Comparison of ENCODE assay signal across 1 cellular context in the genomic region with DNA sequence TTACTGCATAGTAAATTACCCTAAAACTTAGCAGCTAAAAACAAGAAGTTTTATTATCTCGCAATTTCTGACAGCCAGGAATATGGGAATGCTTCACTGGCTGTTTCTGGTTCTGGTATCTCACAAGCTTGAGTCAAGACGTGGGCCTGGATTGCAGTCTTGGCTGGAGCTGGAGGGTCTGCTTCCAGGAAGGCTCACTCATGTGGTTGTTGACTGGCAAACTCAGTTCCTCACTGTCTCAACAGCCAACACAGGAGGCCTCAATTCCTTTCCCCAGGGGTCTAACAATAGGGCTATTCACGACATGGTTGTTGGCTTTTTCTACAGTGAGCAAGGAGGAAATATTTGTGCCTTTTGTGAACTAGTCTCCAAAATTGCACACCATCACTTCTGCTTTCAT.
TF ChIP-seq lines count a peak whose summit lies in the region.

No MANE protein-coding gene starts in this region.

TF ChIP-seq in K562, 482 proteins besides CTCF, POLR2A, EP300 and RAD21 (continued from another document):
- TF ChIP-seq SIX5 (IDR thresholded peaks at IDR 0.05; ENCODE audit: borderline replicate concordance in 1 of 2, insufficient read depth in 1 of 2, low read depth in 1 of 2, low read length in 2 of 2) (0 out of 4 replicates have a peak, but pooled peaks of 1 of the 2 experiments have one; percentile 5), ZKSCAN3 (CRISPR knock-in tag; IDR thresholded peaks at IDR 0.05) (no peak)
- TF ChIP-seq, protein P1, sequence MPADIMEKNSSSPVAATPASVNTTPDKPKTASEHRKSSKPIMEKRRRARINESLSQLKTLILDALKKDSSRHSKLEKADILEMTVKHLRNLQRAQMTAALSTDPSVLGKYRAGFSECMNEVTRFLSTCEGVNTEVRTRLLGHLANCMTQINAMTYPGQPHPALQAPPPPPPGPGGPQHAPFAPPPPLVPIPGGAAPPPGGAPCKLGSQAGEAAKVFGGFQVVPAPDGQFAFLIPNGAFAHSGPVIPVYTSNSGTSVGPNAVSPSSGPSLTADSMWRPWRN (IDR thresholded peaks at IDR 0.05; ENCODE audit: low read depth) = no peak
- TF ChIP-seq, protein P2, sequence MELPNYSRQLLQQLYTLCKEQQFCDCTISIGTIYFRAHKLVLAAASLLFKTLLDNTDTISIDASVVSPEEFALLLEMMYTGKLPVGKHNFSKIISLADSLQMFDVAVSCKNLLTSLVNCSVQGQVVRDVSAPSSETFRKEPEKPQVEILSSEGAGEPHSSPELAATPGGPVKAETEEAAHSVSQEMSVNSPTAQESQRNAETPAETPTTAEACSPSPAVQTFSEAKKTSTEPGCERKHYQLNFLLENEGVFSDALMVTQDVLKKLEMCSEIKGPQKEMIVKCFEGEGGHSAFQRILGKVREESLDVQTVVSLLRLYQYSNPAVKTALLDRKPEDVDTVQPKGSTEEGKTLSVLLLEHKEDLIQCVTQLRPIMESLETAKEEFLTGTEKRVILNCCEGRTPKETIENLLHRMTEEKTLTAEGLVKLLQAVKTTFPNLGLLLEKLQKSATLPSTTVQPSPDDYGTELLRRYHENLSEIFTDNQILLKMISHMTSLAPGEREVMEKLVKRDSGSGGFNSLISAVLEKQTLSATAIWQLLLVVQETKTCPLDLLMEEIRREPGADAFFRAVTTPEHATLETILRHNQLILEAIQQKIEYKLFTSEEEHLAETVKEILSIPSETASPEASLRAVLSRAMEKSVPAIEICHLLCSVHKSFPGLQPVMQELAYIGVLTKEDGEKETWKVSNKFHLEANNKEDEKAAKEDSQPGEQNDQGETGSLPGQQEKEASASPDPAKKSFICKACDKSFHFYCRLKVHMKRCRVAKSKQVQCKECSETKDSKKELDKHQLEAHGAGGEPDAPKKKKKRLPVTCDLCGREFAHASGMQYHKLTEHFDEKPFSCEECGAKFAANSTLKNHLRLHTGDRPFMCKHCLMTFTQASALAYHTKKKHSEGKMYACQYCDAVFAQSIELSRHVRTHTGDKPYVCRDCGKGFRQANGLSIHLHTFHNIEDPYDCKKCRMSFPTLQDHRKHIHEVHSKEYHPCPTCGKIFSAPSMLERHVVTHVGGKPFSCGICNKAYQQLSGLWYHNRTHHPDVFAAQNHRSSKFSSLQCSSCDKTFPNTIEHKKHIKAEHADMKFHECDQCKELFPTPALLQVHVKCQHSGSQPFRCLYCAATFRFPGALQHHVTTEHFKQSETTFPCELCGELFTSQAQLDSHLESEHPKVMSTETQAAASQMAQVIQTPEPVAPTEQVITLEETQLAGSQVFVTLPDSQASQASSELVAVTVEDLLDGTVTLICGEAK (IDR thresholded peaks at IDR 0.05) = no peak
- TF ChIP-seq, protein P2 (CRISPR knock-in tag; IDR thresholded peaks at IDR 0.05) = peak; percentile 30; the same call in 1 of the 2 replicates
